In genomic region chr6:109676724-109677123, GRCh38 we compare ENCODE assay signal across 20 cellular contexts. TPM values are rescaled to one million over a fixed set of nuclear protein-coding genes. Genes with fewer than 3 reads are reported as not detected.
A peak's percentile ranks its signal among the peaks of the same experiment; 100 is the strongest.
DNase-seq lines count a peak whose midpoint lies in the region; ATAC-seq, FAIRE-seq and TF ChIP-seq lines count a peak whose summit lies in the region.
"Had no signal": no experiment of that assay in that cellular context is flagged by ENCODE, and none has a peak within 500 bp of the region (broad histone marks: within the 10 kb centered on the region; RNA-seq: fewer than 3 reads in every experiment).

No MANE protein-coding gene starts in this region.

- no peak overlapping the region for H4K8ac ChIP-seq in H1 (ENCODE audit: extremely low read depth, insufficient read depth, low read length)

- FAIRE-seq in H54 (lab: Jason Lieb, UNC) (peak; percentile 57), GM12878 (lab: Jason Lieb, UNC) (peak; percentile 35), H1 (lab: Jason Lieb, UNC) (no peak)
- FAIRE-seq: D721Med, GM19239 had no signal

- SMC1A ChIA-PET in GM12878 (lab: Charles Lee; ENCODE audit: uncharacterized antibody, unreplicated experiment): interaction anchor here (1.4 kb wide), 1 partner anchor 21 kb away, joined by 4 read pairs; no protein-coding TSS in a partner anchor

- CTCF ChIA-PET in GM12878 (lab: Yijun Ruan, JAX): no interaction called here
- CTCF ChIA-PET in H1 (lab: Charles Lee; ENCODE audit: partially characterized antibody): no interaction called here
- CTCF ChIA-PET in CD8-positive, alpha-beta memory T cell (lab: Charles Lee): no interaction called here

- TF ChIP-seq CTCF in GM12878 (IDR thresholded peaks at IDR 0.05 in 2 of 3, conservative IDR thresholded peaks at IDR 0.05 in 1 of 3; ENCODE audit: control insufficient read depth in 2 of 3, extremely low read depth in 1 of 3, insufficient read depth in 1 of 3, low read depth in 3 of 3, low read length in 3 of 3) (no peak), H1 (IDR thresholded peaks at IDR 0.05; ENCODE audit: control extremely low read depth in 1 of 3, insufficient read depth in 1 of 3, low read depth in 1 of 3, low read length in 3 of 3) (no peak)

- no peak overlapping the region for H3K27ac ChIP-seq in GM12878 (ENCODE audit: control insufficient read depth, insufficient read depth)
- H3K27ac ChIP-seq in H1 (ENCODE audit: low read depth, low read length): no peak overlapping the region
- H3K27ac ChIP-seq in CD8-positive, alpha-beta memory T cell (ENCODE audit: low read depth, low read length): no peak overlapping the region
- H3K27ac ChIP-seq: BLaER1 had no signal

- H4K91ac ChIP-seq in H1 (replicated peaks; ENCODE audit: insufficient read length, low read length): no peak overlapping the region

- no peaks in the 10 kb centered on the region for H3K79me2 ChIP-seq in GM12878 (ENCODE audit: control insufficient read depth, insufficient read depth, low read length)
- H3K79me2 ChIP-seq in H1 (ENCODE audit: control insufficient read depth in 1 of 2, insufficient read depth in 2 of 2, low read length in 2 of 2): no peaks in the 10 kb centered on the region

- no peaks in the 10 kb centered on the region for H3K27me3 ChIP-seq in GM12878 (replicated peaks in 1 of 2; ENCODE audit: control insufficient read depth in 2 of 2, insufficient read depth in 2 of 2, low read length in 1 of 2)
- no peaks in the 10 kb centered on the region for H3K27me3 ChIP-seq in H1 (replicated peaks in 1 of 4; ENCODE audit: control insufficient read depth in 3 of 4, extremely low read depth in 1 of 4, insufficient read depth in 3 of 4, low read length in 3 of 4)
- H3K27me3 ChIP-seq in CD8-positive, alpha-beta memory T cell (ENCODE audit: insufficient read depth, low read length, poor library complexity, severe bottlenecking): no peaks in the 10 kb centered on the region
- H3K27me3 ChIP-seq: BE2C, BLaER1 had no signal

- H3K27me3 Mint-ChIP-seq in CD8-positive, alpha-beta memory T cell: peaks cover 0 to under 1% of the 10 kb centered on the region in 2 donors
- H3K27me3 Mint-ChIP-seq: CD4-positive, alpha-beta memory T cell; CD4-positive, CD25-positive, alpha-beta regulatory T cell had no signal

- POLR2A ChIA-PET in GM12878 (lab: Charles Lee) (no interaction called here), H1 (lab: Charles Lee; ENCODE audit: partially characterized antibody) (no interaction called here)
- POLR2A ChIA-PET in CD8-positive, alpha-beta memory T cell (lab: Charles Lee): no interaction called here

- peaks cover 3 to 16% (median 4%) of the 10 kb centered on the region in 3 donors for H3K4me1 Mint-ChIP-seq in CD8-positive, alpha-beta memory T cell
- H3K4me1 Mint-ChIP-seq: CD14-positive monocyte had no signal

- no peaks in the 10 kb centered on the region for H3K79me1 ChIP-seq in H1 (ENCODE audit: low read depth, low read length)

- no peak overlapping the region for H3K4me3 Mint-ChIP-seq in CD8-positive, alpha-beta memory T cell
- H3K4me3 Mint-ChIP-seq: CD14-positive monocyte; CD4-positive, alpha-beta memory T cell; CD4-positive, CD25-positive, alpha-beta regulatory T cell had no signal

- H2AK5ac ChIP-seq in H1 (ENCODE audit: low read depth, low read length): no peak overlapping the region

- H3K4me1 ChIP-seq in GM12878 (ENCODE audit: control insufficient read depth, insufficient read depth, low read length): peaks cover 3% of the 10 kb centered on the region; the same call in 1 of the 2 replicates
- no peaks in the 10 kb centered on the region; a peak in 1 of 7 replicates for H3K4me1 ChIP-seq in H1 (replicated peaks in 1 of 4; ENCODE audit: control insufficient read depth in 3 of 4, insufficient read depth in 4 of 4, low read length in 3 of 4)
- H3K4me1 ChIP-seq in CD8-positive, alpha-beta memory T cell (ENCODE audit: insufficient read depth, low read length): no peaks in the 10 kb centered on the region
- H3K4me1 ChIP-seq: BE2C, BLaER1 had no signal

- 96% methylated on average over 1 of the region's 1 CpG for WGBS in GM12878 (ENCODE audit: insufficient coverage, insufficient replicate concordance, low lambda C conversion rate, missing lambda C conversion rate)
- 89% methylated on average over 1 of the region's 1 CpG; no CpG with 5 or more reads in 1 of the 2 experiments for WGBS in H1 (ENCODE audit: extremely low coverage in 1 of 2, insufficient coverage in 1 of 2, insufficient read length in 1 of 2, insufficient replicate concordance in 2 of 2, low coverage in 1 of 2, low lambda C conversion rate in 2 of 2, missing lambda C conversion rate in 1 of 2), 2 experiments

- H3K14ac ChIP-seq in H1 (ENCODE audit: insufficient read length): no peak overlapping the region

- TF ChIP-seq EP300 in GM12878 (IDR thresholded peaks at IDR 0.05; ENCODE audit: borderline replicate concordance in 1 of 2, control insufficient read depth in 1 of 2, low read depth in 2 of 2, low read length in 2 of 2) (no peak), H1 (IDR thresholded peaks at IDR 0.05; ENCODE audit: borderline replicate concordance in 1 of 2, low read depth in 2 of 2, low read length in 2 of 2) (no peak)

- no peaks in the 10 kb centered on the region for H3K9me3 Mint-ChIP-seq in CD8-positive, alpha-beta memory T cell

- ATAC-seq in GM12878: no peak
- no peak for ATAC-seq in HG02588 (IDR thresholded peaks at IDR 0.05; ENCODE audit: unreplicated experiment)

- H3K36me3 ChIP-seq in GM12878 (ENCODE audit: control insufficient read depth in 2 of 2, insufficient read depth in 2 of 2, low read length in 1 of 2): no peaks in the 10 kb centered on the region
- H3K36me3 ChIP-seq in H1 (ENCODE audit: control insufficient read depth in 2 of 4, insufficient read depth in 4 of 4, low read length in 3 of 4): no peaks in the 10 kb centered on the region
- no peaks in the 10 kb centered on the region for H3K36me3 ChIP-seq in CD8-positive, alpha-beta memory T cell (ENCODE audit: insufficient read depth, low read length)
- H3K36me3 ChIP-seq: BE2C, BLaER1 had no signal

- H4K20me1 ChIP-seq in GM12878 (ENCODE audit: control insufficient read depth, insufficient read depth) (no peaks in the 10 kb centered on the region), H1 (replicated peaks in 1 of 2; ENCODE audit: control insufficient read depth in 1 of 2, insufficient read depth in 2 of 2, low read length in 2 of 2) (no peaks in the 10 kb centered on the region)
- H4K20me1 ChIP-seq: BLaER1 had no signal

- no peak overlapping the region for H3K4ac ChIP-seq in H1 (replicated peaks; ENCODE audit: insufficient read length, low read depth, low read length)

- H2BK15ac ChIP-seq in H1 (ENCODE audit: low read length): no peak overlapping the region

- H3K4me3 ChIP-seq in GM12878 (no peak overlapping the region), H1 (ENCODE audit: extremely low read depth in 1 of 4, insufficient read depth in 2 of 4, low read depth in 3 of 4, low read length in 4 of 4) (no peak overlapping the region)
- H3K4me3 ChIP-seq in CD8-positive, alpha-beta memory T cell (ENCODE audit: low read length): no peak overlapping the region
- H3K4me3 ChIP-seq: BLaER1 had no signal

- H3K9ac ChIP-seq in GM12878 (ENCODE audit: control insufficient read depth, insufficient read depth, low read length) (no peak overlapping the region), H1 (replicated peaks in 1 of 4; ENCODE audit: extremely low read depth in 1 of 4, low read depth in 3 of 4, low read length in 3 of 4) (no peak overlapping the region)
- H3K9ac ChIP-seq: BLaER1 had no signal

- in situ Hi-C loops in GM12878 (cut with MboI): no loop called here

- H3K23ac ChIP-seq in H1 (ENCODE audit: insufficient read length): no peak overlapping the region

- H2BK5ac ChIP-seq in H1 (ENCODE audit: low read depth, low read length): no peak overlapping the region

- no peak overlapping the region for H4K5ac ChIP-seq in H1 (ENCODE audit: insufficient read length, low read depth, low read length)

- H2BK20ac ChIP-seq in H1 (ENCODE audit: low read length): no peak overlapping the region

- H2AFZ ChIP-seq in GM12878 (ENCODE audit: control insufficient read depth, low read depth, low read length): no peak overlapping the region
- H2AFZ ChIP-seq in H1 (ENCODE audit: low read length): no peak overlapping the region

- DNase-seq in H54 (ENCODE audit: insufficient read length, low spot score) (no peak), GM12878 (ENCODE audit: low read depth, low spot score) (no peak), H1 (ENCODE audit: low read depth in 1 of 2, low spot score in 2 of 2) (no peak)
- DNase-seq in CD8-positive, alpha-beta memory T cell: no peak
- no peak for DNase-seq in stimulated activated naive CD4-positive, alpha-beta T cell treated with Interleukin-2 at 50 U/mL for 16 hours (lab: John Stamatoyannopoulos, UW)
- DNase-seq: 8988T; ACHN; BE2C; C1 segment of cervical spinal cord; Caco-2; Calu3; CD4-positive, alpha-beta memory T cell; CD4-positive, CD25-positive, alpha-beta regulatory T cell; DMS79 treated with DMSO at 0.1 percent for 48 hours; GF-D8 had no signal

- no peak overlapping the region for H3K27ac Mint-ChIP-seq in CD8-positive, alpha-beta memory T cell
- H3K27ac Mint-ChIP-seq: CD14-positive monocyte; CD4-positive, alpha-beta memory T cell; CD4-positive, CD25-positive, alpha-beta regulatory T cell had no signal

- intact Hi-C loops in GM12878 (cut with micrococcal nuclease; ENCODE audit: unreplicated experiment): no loop called here

- no peak overlapping the region for H3K56ac ChIP-seq in H1 (replicated peaks; ENCODE audit: insufficient read length, low read depth, low read length)

- H3K9me3 ChIP-seq in GM12878 (replicated peaks; ENCODE audit: control insufficient read depth, insufficient read depth, low read length) (no peaks in the 10 kb centered on the region; the same call in 2 of the 3 replicates), H1 (ENCODE audit: insufficient read depth in 2 of 2, low read depth in 1 of 2, low read length in 1 of 2) (no peaks in the 10 kb centered on the region)
- H3K9me3 ChIP-seq in CD8-positive, alpha-beta memory T cell (ENCODE audit: low read length): no peaks in the 10 kb centered on the region
- H3K9me3 ChIP-seq: BE2C, BLaER1, Caco-2 had no signal

- no TSS peak for BruUV-seq in GM12878 (replicated peaks; lab: Mats Ljungman, UMichigan)

- no peak overlapping the region for H3K18ac ChIP-seq in H1 (ENCODE audit: extremely low read depth, low read length)

- H2BK12ac ChIP-seq in H1 (ENCODE audit: low read depth, low read length): no peak overlapping the region

- no peak for TF ChIP-seq POLR2A in H54 (IDR thresholded peaks at IDR 0.05; ENCODE audit: low read depth, low read length)
- TF ChIP-seq POLR2A in GM12878 (IDR thresholded peaks at IDR 0.05; ENCODE audit: low read depth, low read length): no peak
- TF ChIP-seq POLR2A in H1 (IDR thresholded peaks at IDR 0.05; ENCODE audit: control extremely low read depth in 1 of 2, low read depth in 2 of 2, low read length in 2 of 2): no peak

- no peaks in the 10 kb centered on the region for H3K23me2 ChIP-seq in H1 (ENCODE audit: low read depth, low read length)

- no peak overlapping the region for H2BK120ac ChIP-seq in H1 (replicated peaks; ENCODE audit: low read depth, low read length)

- H3K4me2 ChIP-seq in GM12878 (ENCODE audit: control insufficient read depth, insufficient read depth) (no peak overlapping the region), H1 (ENCODE audit: insufficient read depth in 1 of 2, low read depth in 2 of 2, low read length in 2 of 2) (no peak overlapping the region)
- H3K4me2 ChIP-seq: BLaER1 had no signal

- peaks cover 5 to 17% (median 17%) of the 10 kb centered on the region in 3 donors for H3K36me3 Mint-ChIP-seq in CD8-positive, alpha-beta memory T cell

- RAD21 ChIA-PET in GM12878 (lab: Charles Lee; ENCODE audit: unreplicated experiment): no interaction called here

- no peak for TF ChIP-seq RAD21 in GM12878 (IDR thresholded peaks at IDR 0.05; ENCODE audit: insufficient read depth, low read depth, low read length)
- no peak for TF ChIP-seq RAD21 in H1 (IDR thresholded peaks at IDR 0.05 in 1 of 2, conservative IDR thresholded peaks at IDR 0.05 in 1 of 2; ENCODE audit: low read depth in 2 of 2, low read length in 2 of 2)

RNA-seq across cellular contexts. Expression of gene AK9, which starts 14.3 kb away (rescaled TPM):
- total RNA-seq in GM12878 (2013; cell fraction: nucleolus; rRNA removed): 9.5 and 12.9 TPM in 2 replicates
- total RNA-seq in GM12878 (2014; rRNA removed) (2.1 and 2.9 TPM in 2 replicates), GM12878 (2014; rRNA removed; fragmentation: Illumina TruSeq; extraction: Trizol) (4.6 and 4.7 TPM in 2 replicates), GM12878 (2021) (2.8 and 3.4 TPM in 2 replicates)
- polyA plus RNA-seq in GM12878 (2011; ENCODE audit: low read depth): 2.9 TPM
- polyA plus RNA-seq in GM12878 (2011; rRNA removed) (5.3 and 7.3 TPM in 2 replicates), GM12878 (2014; fragmentation: Illumina TruSeq; extraction: Trizol) (3.7 and 4.3 TPM in 2 replicates), GM12878 (2014; fragmentation: Nextera tagmentation; extraction: Ambion mirVana) (1 to 10 TPM; 4.0 to 5.8 TPM), GM12878 (2014; rRNA removed) (2.2 and 3.6 TPM in 2 replicates), GM12878 (2016; fragmentation: Nextera tagmentation; extraction: Ambion mirVana) (1 to 10 TPM; 4.5 to 7.4 TPM), H1 (2011; rRNA removed) (1.0 and 2.2 TPM in 2 replicates)
- 1.2 and 1.6 TPM in 2 replicates for polyA plus RNA-seq in GM12878 (2011; cell fraction: cytosol; rRNA removed)
- polyA plus RNA-seq in GM12878 (2011; cell fraction: nucleus; rRNA removed): 3.4 and 3.8 TPM in 2 replicates
- polyA plus RNA-seq in GM12878 (2012): 1.9 and 3.9 TPM in 2 replicates
- 1.2 and 3.4 TPM in 2 replicates for polyA minus RNA-seq in GM12878 (2011; rRNA and poly(A)+ RNA removed)
- polyA minus RNA-seq in GM12878 (2011; cell fraction: cytosol; rRNA and poly(A)+ RNA removed): 1.2 TPM in 1 of 2 replicates, not detected in the other
- 2.0 and 2.5 TPM in 2 replicates for polyA minus RNA-seq in GM12878 (2011; cell fraction: nucleus; rRNA and poly(A)+ RNA removed)
- total RNA-seq in H1 (2021; fragmentation: NEBNext Ultra II Directional; extraction: Animal tissue kit (Norgen Biotek cat#: 25700)): 1.8 and 2.7 TPM in 2 replicates
- polyA plus RNA-seq in H1 (2011; cell fraction: cytosol; rRNA removed): 2.1 TPM
- 0.94 TPM for polyA plus RNA-seq in H1 (2011; cell fraction: nucleus; rRNA removed)
- 1.4 to 4.2 TPM (median 2.3 TPM) in 4 replicates for polyA plus RNA-seq in H1 (2012, experiment 1 of 2)
- polyA plus RNA-seq in H1 (2012, experiment 2 of 2): 0.20 TPM
- polyA plus RNA-seq in H1 (2013, experiment 1 of 2): 3.2 TPM
- 3.4 TPM for polyA plus RNA-seq in H1 (2013, experiment 2 of 2)
- polyA minus RNA-seq in H1 (2011; rRNA and poly(A)+ RNA removed): 0.79 and 1.3 TPM in 2 replicates
- polyA minus RNA-seq in H1 (2011; cell fraction: cytosol; rRNA and poly(A)+ RNA removed): 1.3 TPM
- polyA minus RNA-seq in H1 (2011; cell fraction: nucleus; rRNA and poly(A)+ RNA removed): 3.1 TPM
- 1 to 10 TPM; 5.1 to 5.6 TPM for total RNA-seq in CD8-positive, alpha-beta memory T cell
- 6.8 TPM for polyA plus RNA-seq in CD8-positive, alpha-beta memory T cell

RNA-seq across cellular contexts. Expression of gene FIG4, which starts 14.4 kb away (rescaled TPM):
- 43.1 and 50.0 TPM in 2 replicates for total RNA-seq in GM12878 (2013; cell fraction: nucleolus; rRNA removed)
- total RNA-seq in GM12878 (2014; rRNA removed) (9.6 and 11.9 TPM in 2 replicates), GM12878 (2014; rRNA removed; fragmentation: Illumina TruSeq; extraction: Trizol) (12.6 and 13.6 TPM in 2 replicates), GM12878 (2021) (10.6 and 11.2 TPM in 2 replicates)
- 9.7 TPM for polyA plus RNA-seq in GM12878 (2011; ENCODE audit: low read depth)
- polyA plus RNA-seq in GM12878 (2011; rRNA removed) (23.2 and 33.7 TPM in 2 replicates), GM12878 (2014; fragmentation: Illumina TruSeq; extraction: Trizol) (15.6 and 25.9 TPM in 2 replicates), GM12878 (2014; fragmentation: Nextera tagmentation; extraction: Ambion mirVana) (1 to 10 TPM; 3.8 to 4.7 TPM), GM12878 (2014; rRNA removed) (10.0 and 11.0 TPM in 2 replicates), GM12878 (2016; fragmentation: Nextera tagmentation; extraction: Ambion mirVana) (10 to 100 TPM; 13.9 to 14.0 TPM), H1 (2011; rRNA removed) (7.7 and 11.8 TPM in 2 replicates)
- 9.7 and 11.0 TPM in 2 replicates for polyA plus RNA-seq in GM12878 (2011; cell fraction: cytosol; rRNA removed)
- 16.0 and 17.4 TPM in 2 replicates for polyA plus RNA-seq in GM12878 (2011; cell fraction: nucleus; rRNA removed)
- polyA plus RNA-seq in GM12878 (2012): 12.3 and 13.9 TPM in 2 replicates
- polyA minus RNA-seq in GM12878 (2011; rRNA and poly(A)+ RNA removed): 19.2 and 27.2 TPM in 2 replicates
- polyA minus RNA-seq in GM12878 (2011; cell fraction: cytosol; rRNA and poly(A)+ RNA removed): 7.1 and 9.3 TPM in 2 replicates
- polyA minus RNA-seq in GM12878 (2011; cell fraction: nucleus; rRNA and poly(A)+ RNA removed): 16.4 and 17.8 TPM in 2 replicates
- total RNA-seq in H1 (2021; fragmentation: NEBNext Ultra II Directional; extraction: Animal tissue kit (Norgen Biotek cat#: 25700)): 21.3 and 21.9 TPM in 2 replicates
- 16.6 TPM for polyA plus RNA-seq in H1 (2011; cell fraction: cytosol; rRNA removed)
- polyA plus RNA-seq in H1 (2011; cell fraction: nucleus; rRNA removed): 8.2 TPM
- 17.4 to 23.1 TPM (median 18.4 TPM) in 4 replicates for polyA plus RNA-seq in H1 (2012, experiment 1 of 2)
- 1.8 TPM for polyA plus RNA-seq in H1 (2012, experiment 2 of 2)
- polyA plus RNA-seq in H1 (2013, experiment 1 of 2): 13.2 TPM
- polyA plus RNA-seq in H1 (2013, experiment 2 of 2): 10.8 TPM
- 20.0 and 33.3 TPM in 2 replicates for polyA minus RNA-seq in H1 (2011; rRNA and poly(A)+ RNA removed)
- 15.3 TPM for polyA minus RNA-seq in H1 (2011; cell fraction: cytosol; rRNA and poly(A)+ RNA removed)
- polyA minus RNA-seq in H1 (2011; cell fraction: nucleus; rRNA and poly(A)+ RNA removed): 27.3 TPM
- total RNA-seq in CD8-positive, alpha-beta memory T cell: 10 to 100 TPM; 11.2 to 13.2 TPM
- 16.4 TPM for polyA plus RNA-seq in CD8-positive, alpha-beta memory T cell
